In genomic region chr7:5435291-5436002, GRCh38 we compare ENCODE assay signal across 22 cellular contexts. TPM values are rescaled to one million over a fixed set of nuclear protein-coding genes. Genes with fewer than 3 reads are reported as not detected.
DNase-seq lines count a peak whose midpoint lies in the region; ATAC-seq and TF ChIP-seq lines count a peak whose summit lies in the region.
"Had no signal": no experiment of that assay in that cellular context is flagged by ENCODE, and none has a peak within 500 bp of the region (broad histone marks: within the 10 kb centered on the region; RNA-seq: fewer than 3 reads in every experiment).

No MANE protein-coding gene starts in this region.

- H3K9me3 ChIP-seq in MM.1S (replicated peaks; ENCODE audit: insufficient read depth, low read length): no peaks in the 10 kb centered on the region
- H3K9me3 ChIP-seq: gastrocnemius medialis, psoas muscle, SJSA1 had no signal

- H3K4me3 ChIP-seq in MM.1S (ENCODE audit: low read length): peak overlapping the region; percentile 26
- H3K4me3 ChIP-seq: coronary artery, gastrocnemius medialis, psoas muscle, SJSA1, spleen, tibial nerve had no signal

- H3K27ac ChIP-seq in MM.1S (ENCODE audit: low read length): peak overlapping the region; percentile 85
- H3K27ac ChIP-seq: coronary artery, gastrocnemius medialis, psoas muscle, SJSA1, spleen, tibial nerve had no signal

- peaks cover 36 to 54% of the 10 kb centered on the region in 2 donors for H3K27me3 Mint-ChIP-seq in stimulated activated naive B cell treated with anti-CD40 and anti-IgM and Interleukin-4, amounts not matched to agents 10 μg/mL and 1 μg/mL and 100 μg/mL, for 72 hours
- H3K27me3 Mint-ChIP-seq in Calu3 (ENCODE audit: unreplicated experiment): no peaks in the 10 kb centered on the region

- intact Hi-C loops in Calu3 (cut with micrococcal nuclease; ENCODE audit: unreplicated experiment): no loop called here

- 0 out of 2 replicates have a peak overlapping the region, but pooled peaks have one; percentile 17 for H2AFZ ChIP-seq in MM.1S (ENCODE audit: low read length)

- H3K4me1 Mint-ChIP-seq in stimulated activated naive B cell treated with anti-CD40 and anti-IgM and Interleukin-4, amounts not matched to agents 10 μg/mL and 1 μg/mL and 100 μg/mL, for 72 hours: peaks cover 0 to 1% of the 10 kb centered on the region in 2 donors
- peaks cover 11% of the 10 kb centered on the region for H3K4me1 Mint-ChIP-seq in Calu3 (ENCODE audit: low read depth, unreplicated experiment)
- H3K4me1 Mint-ChIP-seq: activated CD4-positive, alpha-beta T cell treated with anti-CD3 and anti-CD28 coated beads, Interleukin-2, amount 10 ng/mL, durations not matched to agents 7 days and 5 days; stimulated activated effector memory CD8-positive, alpha-beta T cell treated with anti-CD3 and anti-CD28 coated beads, Interleukin-12 subunit alpha, Interleukin-12 subunit beta, amount 100 ng/mL, for 72 hours had no signal

- peaks cover 19% of the 10 kb centered on the region for H3F3A ChIP-seq in MM.1S (ENCODE audit: insufficient read depth, low read length)

- peaks cover 25% of the 10 kb centered on the region; the same call in 1 of the 2 replicates for H3K27me3 ChIP-seq in MM.1S (replicated peaks; ENCODE audit: insufficient read depth, low read length)
- H3K27me3 ChIP-seq: gastrocnemius medialis, SJSA1, tibial nerve had no signal

- peaks cover 6 to 25% of the 10 kb centered on the region in 2 donors for H3K36me3 Mint-ChIP-seq in stimulated activated naive B cell treated with anti-CD40 and anti-IgM and Interleukin-4, amounts not matched to agents 10 μg/mL and 1 μg/mL and 100 μg/mL, for 72 hours
- peaks cover 13% of the 10 kb centered on the region for H3K36me3 Mint-ChIP-seq in Calu3 (ENCODE audit: insufficient read depth, unreplicated experiment)
- H3K36me3 Mint-ChIP-seq: stimulated activated effector memory CD8-positive, alpha-beta T cell treated with anti-CD3 and anti-CD28 coated beads, Interleukin-12 subunit alpha, Interleukin-12 subunit beta, amount 100 ng/mL, for 72 hours had no signal

- no peaks in the 10 kb centered on the region for H4K20me1 ChIP-seq in MM.1S (ENCODE audit: insufficient read depth, low read length)

- H3K9me2 ChIP-seq in MM.1S (replicated peaks; ENCODE audit: insufficient read depth, low read length): no peaks in the 10 kb centered on the region

- H3K9me3 Mint-ChIP-seq in stimulated activated naive B cell treated with anti-CD40 and anti-IgM and Interleukin-4, amounts not matched to agents 10 μg/mL and 1 μg/mL and 100 μg/mL, for 72 hours: peaks cover 4 to 6% of the 10 kb centered on the region in 2 donors
- H3K9me3 Mint-ChIP-seq in Calu3 (ENCODE audit: low read depth, unreplicated experiment): no peaks in the 10 kb centered on the region
- H3K9me3 Mint-ChIP-seq: stimulated activated effector memory CD8-positive, alpha-beta T cell treated with anti-CD3 and anti-CD28 coated beads, Interleukin-12 subunit alpha, Interleukin-12 subunit beta, amount 100 ng/mL, for 72 hours had no signal

- H3K4me1 ChIP-seq in MM.1S (ENCODE audit: low read length): peaks cover 28% of the 10 kb centered on the region
- H3K4me1 ChIP-seq: SJSA1 had no signal

- no peaks in the 10 kb centered on the region for H3K36me3 ChIP-seq in MM.1S (replicated peaks; ENCODE audit: insufficient read depth, low read length)
- H3K36me3 ChIP-seq: gastrocnemius medialis had no signal

- H3K4me2 ChIP-seq in MM.1S (ENCODE audit: low read depth, low read length): peak overlapping the region; percentile 84

- CTCF ChIA-PET in Calu3 (lab: Charles Lee): no interaction called here

- H3K79me2 ChIP-seq in MM.1S (ENCODE audit: low read length): no peaks in the 10 kb centered on the region

- H3K4me3 Mint-ChIP-seq in stimulated activated naive B cell treated with anti-CD40 and anti-IgM and Interleukin-4, amounts not matched to agents 10 μg/mL and 1 μg/mL and 100 μg/mL, for 72 hours: no peak overlapping the region
- no peak overlapping the region for H3K4me3 Mint-ChIP-seq in Calu3 (ENCODE audit: low read depth, unreplicated experiment)
- H3K4me3 Mint-ChIP-seq: activated CD4-positive, alpha-beta T cell treated with anti-CD3 and anti-CD28 coated beads, Interleukin-2, amount 10 ng/mL, durations not matched to agents 7 days and 5 days; activated naive CD4-positive, alpha-beta T cell treated with anti-CD3 and anti-CD28 coated beads for 36 hours; stimulated activated effector memory CD8-positive, alpha-beta T cell treated with anti-CD3 and anti-CD28 coated beads, Interleukin-12 subunit alpha, Interleukin-12 subunit beta, amount 100 ng/mL, for 72 hours had no signal

- peak; percentile 75 for ATAC-seq in GM21447 (IDR thresholded peaks at IDR 0.05; ENCODE audit: unreplicated experiment)
- ATAC-seq in stimulated activated naive B cell treated with anti-CD40 and anti-IgM and Interleukin-4, amounts not matched to agents 10 μg/mL and 1 μg/mL and 100 μg/mL, for 72 hours (replicated peaks): peak; percentile 21 to 61
- ATAC-seq in GM18870 (IDR thresholded peaks at IDR 0.05; ENCODE audit: unreplicated experiment): no peak
- ATAC-seq in HG03520 (IDR thresholded peaks at IDR 0.05; ENCODE audit: unreplicated experiment): no peak
- ATAC-seq: gastrocnemius medialis; psoas muscle; stimulated activated effector memory CD8-positive, alpha-beta T cell treated with anti-CD3 and anti-CD28 coated beads, Interleukin-12 subunit alpha, Interleukin-12 subunit beta, amount 100 ng/mL, for 72 hours had no signal

- peak overlapping the region; percentile 50 for H3K9ac ChIP-seq in MM.1S (ENCODE audit: low read length)

- DNase-seq in NCI-H146 (lab: John Stamatoyannopoulos, UW): peak; percentile 26
- no peak for DNase-seq in NCI-H146 treated with DMSO at 0.1 percent for 48 hours (lab: John Stamatoyannopoulos, UW; ENCODE audit: unreplicated experiment)
- DNase-seq in MM.1S: peak; percentile 88
- DNase-seq in stimulated activated naive B cell treated with anti-CD40 and anti-IgM and Interleukin-4, amounts not matched to agents 10 μg/mL and 1 μg/mL and 100 μg/mL, for 72 hours: no peak
- DNase-seq in Calu3: no peak
- DNase-seq: 8988T; activated CD4-positive, alpha-beta T cell treated with anti-CD3 and anti-CD28 coated beads, Interleukin-2, amount 10 ng/mL, durations not matched to agents 7 days and 5 days; activated naive CD4-positive, alpha-beta T cell treated with anti-CD3 and anti-CD28 coated beads for 36 hours; activated T-cell treated with anti-CD3 and anti-CD28 coated beads for 4 hours; C1 segment of cervical spinal cord; DMS79; gastrocnemius medialis; NCI-H1694; psoas muscle; spleen had no signal

- no peak overlapping the region for H3K27ac Mint-ChIP-seq in stimulated activated naive B cell treated with anti-CD40 and anti-IgM and Interleukin-4, amounts not matched to agents 10 μg/mL and 1 μg/mL and 100 μg/mL, for 72 hours
- H3K27ac Mint-ChIP-seq in Calu3 (ENCODE audit: unreplicated experiment): no peak overlapping the region
- H3K27ac Mint-ChIP-seq: activated CD4-positive, alpha-beta T cell treated with anti-CD3 and anti-CD28 coated beads, Interleukin-2, amount 10 ng/mL, durations not matched to agents 7 days and 5 days; activated naive CD4-positive, alpha-beta T cell treated with anti-CD3 and anti-CD28 coated beads for 36 hours; stimulated activated effector memory CD8-positive, alpha-beta T cell treated with anti-CD3 and anti-CD28 coated beads, Interleukin-12 subunit alpha, Interleukin-12 subunit beta, amount 100 ng/mL, for 72 hours had no signal

- no TSS peak for BruUV-seq in Calu3 (replicated peaks; lab: Mats Ljungman, UMichigan)

- TF ChIP-seq CTCF in MM.1S (IDR thresholded peaks at IDR 0.05; ENCODE audit: low read length): no peak
- TF ChIP-seq CTCF in Calu3 (IDR thresholded peaks at IDR 0.05; ENCODE audit: unreplicated experiment): no peak

RNA-seq across cellular contexts. Expression of gene TNRC18, which starts 11.8 kb away (rescaled TPM):
- 213 and 218 TPM in 2 replicates for total RNA-seq in Calu3 (2022)

Comparison
In these comparisons a context has a peak if more than half of its experiments do, and no peak if none do; other contexts are left out.
1. DNase-seq: peak in NCI-H146 (single experiment) and MM.1S (single experiment); none in NCI-H146 treated with DMSO at 0.1 percent for 48 hours (single experiment), stimulated activated naive B cell treated with anti-CD40 and anti-IgM and Interleukin-4, amounts not matched to agents 10 μg/mL and 1 μg/mL and 100 μg/mL, for 72 hours (single experiment) and Calu3 (single experiment).
2. ATAC-seq: peak in GM21447 (single experiment) and stimulated activated naive B cell treated with anti-CD40 and anti-IgM and Interleukin-4, amounts not matched to agents 10 μg/mL and 1 μg/mL and 100 μg/mL, for 72 hours (2 of 2); none in GM18870 (single experiment) and HG03520 (single experiment).